ENCODE assay signal across 28 cellular contexts in genomic region chr12:3251067-3251466, GRCh38.
DNase-seq lines count a peak whose midpoint lies in the region; ATAC-seq and TF ChIP-seq lines count a peak whose summit lies in the region.
"Had no signal": no experiment of that assay in that cellular context is flagged by ENCODE, and none has a peak within 500 bp of the region (broad histone marks: within the 10 kb centered on the region; RNA-seq: fewer than 3 reads in every experiment).

No MANE protein-coding gene starts in this region.

- H3K4me3 Mint-ChIP-seq in effector memory CD8-positive, alpha-beta T cell, result no peak overlapping the region
- H3K4me3 Mint-ChIP-seq: activated naive CD4-positive, alpha-beta T cell treated with anti-CD3 and anti-CD28 coated beads, Interleukin-2, amount 50 U/mL, for 24 hours; HFFc6; neural crest cell had no signal

- no peaks in the 10 kb centered on the region for H3K9me3 ChIP-seq in heart right ventricle
- no peaks in the 10 kb centered on the region for H3K9me3 ChIP-seq in thoracic aorta
- H3K9me3 ChIP-seq: lower lobe of right lung, mucosa of descending colon, suprapubic skin had no signal

- no peak overlapping the region for H3K27ac Mint-ChIP-seq in effector memory CD8-positive, alpha-beta T cell
- H3K27ac Mint-ChIP-seq: activated naive CD4-positive, alpha-beta T cell treated with anti-CD3 and anti-CD28 coated beads, Interleukin-2, amount 50 U/mL, for 24 hours; HFFc6 had no signal

- TF ChIP-seq CTCF in heart right ventricle (IDR thresholded peaks at IDR 0.05) (no peak), thoracic aorta (IDR thresholded peaks at IDR 0.05) (no peak)

- no peaks in the 10 kb centered on the region for H3K36me3 Mint-ChIP-seq in effector memory CD8-positive, alpha-beta T cell (ENCODE audit: insufficient read depth)
- H3K36me3 Mint-ChIP-seq: activated naive CD4-positive, alpha-beta T cell treated with anti-CD3 and anti-CD28 coated beads, Interleukin-2, amount 50 U/mL, for 24 hours had no signal

- peaks cover 68 to 100% (median 92%) of the 10 kb centered on the region in 9 donors for H3K4me1 ChIP-seq in heart right ventricle
- H3K4me1 ChIP-seq in thoracic aorta (ENCODE audit: control insufficient read depth in 1 of 2, low read depth in 2 of 2), result peaks cover 29 to 67% of the 10 kb centered on the region in 2 donors

- H3K27me3 ChIP-seq in heart right ventricle, result no peaks in the 10 kb centered on the region
- no peaks in the 10 kb centered on the region for H3K27me3 ChIP-seq in thoracic aorta (replicated peaks; ENCODE audit: insufficient read depth)
- H3K27me3 ChIP-seq: suprapubic skin had no signal

- ATAC-seq in heart right ventricle, result peak in 1 of 8 donors; percentile 4
- no peak for ATAC-seq in thoracic aorta (ENCODE audit: insufficient number of reproducible peaks, low FRiP score, low read depth)
- ATAC-seq in effector memory CD8-positive, alpha-beta T cell (replicated peaks), result no peak
- no peak for ATAC-seq in HG02571 (IDR thresholded peaks at IDR 0.05; ENCODE audit: unreplicated experiment)
- ATAC-seq: mucosa of descending colon had no signal

- H3K4me3 ChIP-seq in heart right ventricle (no peak overlapping the region), thoracic aorta (no peak overlapping the region)
- H3K4me3 ChIP-seq: lower lobe of right lung, mucosa of descending colon, PC-9, skin epidermis, suprapubic skin had no signal

- H3K36me3 ChIP-seq in heart right ventricle, result peaks cover 0 to under 1% (median 0%) of the 10 kb centered on the region in 9 donors
- no peaks in the 10 kb centered on the region for H3K36me3 ChIP-seq in thoracic aorta
- H3K36me3 ChIP-seq: lower lobe of right lung, suprapubic skin had no signal

- no peaks in the 10 kb centered on the region for H3K9me3 Mint-ChIP-seq in effector memory CD8-positive, alpha-beta T cell
- H3K9me3 Mint-ChIP-seq: activated naive CD4-positive, alpha-beta T cell treated with anti-CD3 and anti-CD28 coated beads, Interleukin-2, amount 50 U/mL, for 24 hours; HFFc6; neural crest cell had no signal

- peaks cover 6 to 9% of the 10 kb centered on the region in 2 donors for H3K4me1 Mint-ChIP-seq in effector memory CD8-positive, alpha-beta T cell (ENCODE audit: low read depth in 2 of 2)

- H3K27me3 Mint-ChIP-seq in effector memory CD8-positive, alpha-beta T cell, result peaks cover 26 to 39% of the 10 kb centered on the region in 2 donors
- H3K27me3 Mint-ChIP-seq: activated naive CD4-positive, alpha-beta T cell treated with anti-CD3 and anti-CD28 coated beads, Interleukin-2, amount 50 U/mL, for 24 hours had no signal

- DNase-seq in NOMO-1 treated with DMSO at 0.1 percent for 48 hours (lab: John Stamatoyannopoulos, UW; ENCODE audit: unreplicated experiment), result peak; percentile 6
- no peak for DNase-seq in NOMO-1 (lab: John Stamatoyannopoulos, UW; ENCODE audit: unreplicated experiment in 2 of 2)
- peak; percentile 84 for DNase-seq in SIG-M5 treated with dmso at 0.1 percent for 504 hours (lab: John Stamatoyannopoulos, UW; ENCODE audit: unreplicated experiment)
- DNase-seq in heart right ventricle, result no peak
- DNase-seq in thoracic aorta (ENCODE audit: low spot score), result no peak
- DNase-seq in effector memory CD8-positive, alpha-beta T cell, result no peak
- no peak for DNase-seq in activated CD8-positive, alpha-beta memory T cell treated with anti-CD3 and anti-CD28 coated beads for 24 hours
- DNase-seq: 8988T; activated CD4-positive, alpha-beta T cell treated with anti-CD3 and anti-CD28 coated beads, Interleukin-2, amount 50 U/mL, for 4 hours; DMS79; foreskin fibroblast; HFFc6; islet precursor cell; KG1; lower lobe of right lung; mucosa of descending colon; NCI-H1048; NCI-H2081; NCI-H82; PC-9; posterior cingulate gyrus; stimulated activated CD4-positive, alpha-beta T cell treated with anti-CD3 and anti-CD28 coated beads, Interleukin-1b, Interleukin-23, amount 100 ng/mL, for 48 hours had no signal

- H3K27ac ChIP-seq in heart right ventricle, result peak overlapping the region; percentile 76 to 99 (median 89)
- H3K27ac ChIP-seq in thoracic aorta, result peak overlapping the region; percentile 82 to 95
- H3K27ac ChIP-seq: lower lobe of right lung, PC-9, skin epidermis, suprapubic skin, VCaP had no signal

- intact Hi-C loops in heart right ventricle (cut with DNase I), result loop anchor here in 2 of 10 donors (5.0 to 10.0 kb wide), 2 partner anchors 46 to 49 kb away; no protein-coding TSS in a partner anchor

- 44 to 70% methylated on average over 5 of the region's 5 CpGs for WGBS in heart right ventricle, 2 donors

Comparison
In these comparisons a context has a peak if more than half of its experiments do, and no peak if none do; other contexts are left out.
1. DNase-seq: peak in NOMO-1 treated with DMSO at 0.1 percent for 48 hours (single experiment) and SIG-M5 treated with dmso at 0.1 percent for 504 hours (single experiment); none in NOMO-1 (0 of 2), heart right ventricle (0 of 2), thoracic aorta (single experiment), effector memory CD8-positive, alpha-beta T cell (0 of 3) and activated CD8-positive, alpha-beta memory T cell treated with anti-CD3 and anti-CD28 coated beads for 24 hours (single experiment).